ENCODE assay signal across 8 cellular contexts in the genomic region with DNA sequence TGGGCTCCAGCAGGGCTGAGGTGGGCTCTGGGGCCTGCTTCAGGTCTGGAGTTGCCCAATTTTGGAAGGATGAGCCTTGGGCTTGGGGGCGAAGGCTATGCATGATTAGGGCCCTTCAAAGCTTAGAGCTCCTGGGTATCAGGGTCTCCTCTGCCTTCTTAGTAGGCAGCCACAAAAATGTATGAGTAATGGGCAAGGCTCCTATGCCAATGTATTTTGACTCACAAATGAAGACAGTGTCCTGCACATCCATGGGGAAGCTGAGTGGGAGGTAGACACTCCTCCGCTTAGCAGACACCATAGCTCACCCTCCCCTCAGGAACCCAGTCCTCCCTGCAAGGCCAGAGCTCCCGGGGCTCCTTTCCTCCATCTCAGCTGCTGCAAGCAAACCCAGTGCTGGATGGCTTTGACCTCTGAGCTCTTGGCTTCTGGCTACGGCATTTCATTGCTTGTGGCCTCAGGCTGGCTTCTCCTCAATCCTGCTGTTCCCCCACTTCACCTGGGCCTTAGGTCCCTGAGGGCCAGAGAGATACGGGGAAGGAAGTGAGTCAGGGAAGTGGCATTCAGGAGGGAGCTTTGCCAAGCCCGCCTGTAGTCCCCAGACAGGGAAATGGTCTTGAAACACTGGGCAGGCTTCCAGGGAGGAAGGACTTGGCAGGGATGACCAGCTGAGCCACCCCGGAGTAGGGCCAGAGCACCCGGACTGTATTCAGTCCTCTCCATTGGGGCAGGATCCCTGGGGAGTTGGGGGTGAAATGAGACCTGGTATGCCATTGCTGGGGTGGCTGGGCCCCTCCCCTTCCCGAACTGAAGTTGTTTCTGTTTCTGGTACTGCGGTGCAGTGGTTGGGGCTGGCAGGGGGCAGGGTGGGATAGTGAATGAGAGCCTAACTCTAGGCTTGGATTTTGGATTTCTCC. TPM values are rescaled to one million over a fixed set of nuclear protein-coding genes. Genes with fewer than 3 reads are reported as not detected.
DNase-seq lines count a peak whose midpoint lies in the region; ATAC-seq, FAIRE-seq and TF ChIP-seq lines count a peak whose summit lies in the region.

No MANE protein-coding gene starts in this region.

- CTCF ChIA-PET in A549 (lab: Yijun Ruan, JAX), result interaction anchor here (0.6 to 48.0 kb wide), 14 partner anchors 12 to 311 kb away, joined by 3 to 2097 read pairs (median 4); a partner anchor contains a TSS

- in situ Hi-C loops in transverse colon (cut with MboI; ENCODE audit: low pct_ligation_motif_present in 1 of 4, low pct_unique_long_range_greater_than_20kb in 1 of 4, low sequenced_read_pairs in 3 of 4), result loop anchor here in 2 of 4 donors (10.0 kb wide), 2 partner anchors 56 to 84 kb away; no protein-coding TSS in a partner anchor

- intact Hi-C loops in transverse colon (cut with DNase I; ENCODE audit: low total_unique reads), result no loop called here

- TF ChIP-seq CTCF in A549 (IDR thresholded peaks at IDR 0.05), result no peak
- no peak for TF ChIP-seq CTCF in brain (conservative IDR thresholded peaks at IDR 0.05)
- TF ChIP-seq CTCF in transverse colon (IDR thresholded peaks at IDR 0.05), result no peak

- peak; percentile 99 for FAIRE-seq in A549 (lab: Jason Lieb, UNC)

- peaks cover 52% of the 10 kb centered on the region for H3K4me1 Mint-ChIP-seq in brain
- H3K4me1 Mint-ChIP-seq in stimulated activated effector memory CD8-positive, alpha-beta T cell treated with anti-CD3 and anti-CD28 coated beads, Interleukin-12 subunit alpha, Interleukin-12 subunit beta, amount 100 ng/mL, for 72 hours, result no peaks in the 10 kb centered on the region

- H3K4me2 ChIP-seq in A549, result peak overlapping the region; percentile 92

- peaks cover 40% of the 10 kb centered on the region for H3K27me3 Mint-ChIP-seq in brain

- H3K9me3 Mint-ChIP-seq in brain, result peaks cover 0 to 3% (median 0%) of the 10 kb centered on the region in 5 experiments
- H3K9me3 Mint-ChIP-seq in stimulated activated effector memory CD8-positive, alpha-beta T cell treated with anti-CD3 and anti-CD28 coated beads, Interleukin-12 subunit alpha, Interleukin-12 subunit beta, amount 100 ng/mL, for 72 hours, result no peaks in the 10 kb centered on the region

- no peaks in the 10 kb centered on the region for H3K9me3 ChIP-seq in A549
- H3K9me3 ChIP-seq in transverse colon, result no peaks in the 10 kb centered on the region

- POLR2A ChIA-PET in A549 (lab: Yijun Ruan, JAX), result interaction anchor here (0.7 to 8.0 kb wide), 24 partner anchors 8 to 306 kb away, joined by 3 to 237 read pairs (median 11); a partner anchor contains a TSS

- DNase-seq in A549 (ENCODE audit: low read depth in 1 of 2, low spot score in 1 of 2) (peak; percentile 96 to 100), HT1080 (ENCODE audit: low read depth) (peak; percentile 99), kidney tubule cell (ENCODE audit: low spot score) (peak; percentile 100), transverse colon (peak; percentile 95), cerebellar nuclear complex (lab: John Stamatoyannopoulos, UW) (no peak)
- no peak for DNase-seq in stimulated activated effector memory CD8-positive, alpha-beta T cell treated with anti-CD3 and anti-CD28 coated beads, Interleukin-12 subunit alpha, Interleukin-12 subunit beta, amount 100 ng/mL, for 72 hours (ENCODE audit: low spot score in 2 of 2)
- DNase-seq in activated CD4-positive, alpha-beta T cell treated with anti-CD3 and anti-CD28 coated beads, Interleukin-2, amount 50 U/mL, for 1 hour, result no peak

- H3K4me1 ChIP-seq in A549 (peaks cover 78% of the 10 kb centered on the region), transverse colon (peaks cover 19 to 78% (median 51%) of the 10 kb centered on the region in 4 donors)

- peak; percentile 77 to 80 for ATAC-seq in A549
- ATAC-seq in stimulated activated effector memory CD8-positive, alpha-beta T cell treated with anti-CD3 and anti-CD28 coated beads, Interleukin-12 subunit alpha, Interleukin-12 subunit beta, amount 100 ng/mL, for 72 hours, result no peak

- TF ChIP-seq EP300 in A549 (IDR thresholded peaks at IDR 0.05) (peak; percentile 85 to 95), transverse colon (IDR thresholded peaks at IDR 0.05; ENCODE audit: low read depth) (no peak)

- peak; percentile 32 to 55 for TF ChIP-seq RAD21 in A549 (conservative IDR thresholded peaks at IDR 0.05 in 1 of 2, IDR thresholded peaks at IDR 0.05 in 1 of 2)

- H3K36me3 Mint-ChIP-seq in brain, result no peaks in the 10 kb centered on the region
- no peaks in the 10 kb centered on the region for H3K36me3 Mint-ChIP-seq in stimulated activated effector memory CD8-positive, alpha-beta T cell treated with anti-CD3 and anti-CD28 coated beads, Interleukin-12 subunit alpha, Interleukin-12 subunit beta, amount 100 ng/mL, for 72 hours

- WGBS in A549 (ENCODE audit: missing lambda C conversion rate), result 0% methylated on average over 10 of the region's 10 CpGs
- 0 to 14% methylated on average over 3 to 10 of the region's 10 CpGs for WGBS in transverse colon (ENCODE audit: low coverage in 1 of 2), 2 donors

- H3K4me3 ChIP-seq in A549, result peak overlapping the region; percentile 92; the same call in 1 of the 3 replicates
- no peak overlapping the region for H3K4me3 ChIP-seq in transverse colon

- peaks cover 15% of the 10 kb centered on the region for H3K27me3 ChIP-seq in transverse colon

- H3K4me3 Mint-ChIP-seq in brain, result no peak overlapping the region
- no peak overlapping the region for H3K4me3 Mint-ChIP-seq in stimulated activated effector memory CD8-positive, alpha-beta T cell treated with anti-CD3 and anti-CD28 coated beads, Interleukin-12 subunit alpha, Interleukin-12 subunit beta, amount 100 ng/mL, for 72 hours

- peak overlapping the region; percentile 99 to 100 for H3K27ac ChIP-seq in A549
- H3K27ac ChIP-seq in transverse colon, result peak overlapping the region; percentile 79 to 92 (median 87)

- no peaks in the 10 kb centered on the region for H3K36me3 ChIP-seq in transverse colon

- TF ChIP-seq POLR2A in A549 (IDR thresholded peaks at IDR 0.05; ENCODE audit: low read length), result no peak; the same call in 1 of the 2 replicates
- no peak for TF ChIP-seq POLR2A in transverse colon (IDR thresholded peaks at IDR 0.05)

- peak overlapping the region in 4 of 5 experiments; percentile 77 to 85 (median 81) for H3K27ac Mint-ChIP-seq in brain
- H3K27ac Mint-ChIP-seq in stimulated activated effector memory CD8-positive, alpha-beta T cell treated with anti-CD3 and anti-CD28 coated beads, Interleukin-12 subunit alpha, Interleukin-12 subunit beta, amount 100 ng/mL, for 72 hours, result no peak overlapping the region

TF ChIP-seq in A549, 52 proteins besides CTCF, POLR2A, EP300 and RAD21 (continues in another document):
- TF ChIP-seq RFX5 (IDR thresholded peaks at IDR 0.05) (no peak), MYC (IDR thresholded peaks at IDR 0.05; ENCODE audit: borderline replicate concordance, low read length) (peak; percentile 28; the same call in 1 of the 2 replicates), SREBF2 (IDR thresholded peaks at IDR 0.05) (no peak), CBX8 (IDR thresholded peaks at IDR 0.05) (no peak), BHLHE40 (IDR thresholded peaks at IDR 0.05; ENCODE audit: low read depth, low read length) (0 out of 2 replicates have a peak, but pooled peaks have one; percentile 25), CHD2 (IDR thresholded peaks at IDR 0.05; ENCODE audit: low read length, partially characterized antibody) (no peak), RNF2 (IDR thresholded peaks at IDR 0.05; ENCODE audit: borderline replicate concordance, low read depth) (no peak), TFCP2L1 (CRISPR knock-in tag; IDR thresholded peaks at IDR 0.05) (no peak), ZSCAN20 (CRISPR knock-in tag; IDR thresholded peaks at IDR 0.05) (no peak), CBX2 (IDR thresholded peaks at IDR 0.05; ENCODE audit: borderline replicate concordance, low read depth) (no peak), MAFK (IDR thresholded peaks at IDR 0.05; ENCODE audit: partially characterized antibody) (no peak)
- TF ChIP-seq, protein P1, sequence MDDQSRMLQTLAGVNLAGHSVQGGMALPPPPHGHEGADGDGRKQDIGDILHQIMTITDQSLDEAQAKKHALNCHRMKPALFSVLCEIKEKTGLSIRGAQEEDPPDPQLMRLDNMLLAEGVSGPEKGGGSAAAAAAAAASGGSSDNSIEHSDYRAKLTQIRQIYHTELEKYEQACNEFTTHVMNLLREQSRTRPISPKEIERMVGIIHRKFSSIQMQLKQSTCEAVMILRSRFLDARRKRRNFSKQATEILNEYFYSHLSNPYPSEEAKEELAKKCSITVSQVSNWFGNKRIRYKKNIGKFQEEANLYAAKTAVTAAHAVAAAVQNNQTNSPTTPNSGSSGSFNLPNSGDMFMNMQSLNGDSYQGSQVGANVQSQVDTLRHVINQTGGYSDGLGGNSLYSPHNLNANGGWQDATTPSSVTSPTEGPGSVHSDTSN (IDR thresholded peaks at IDR 0.05), result peak; percentile 85
- TF ChIP-seq, protein P2, sequence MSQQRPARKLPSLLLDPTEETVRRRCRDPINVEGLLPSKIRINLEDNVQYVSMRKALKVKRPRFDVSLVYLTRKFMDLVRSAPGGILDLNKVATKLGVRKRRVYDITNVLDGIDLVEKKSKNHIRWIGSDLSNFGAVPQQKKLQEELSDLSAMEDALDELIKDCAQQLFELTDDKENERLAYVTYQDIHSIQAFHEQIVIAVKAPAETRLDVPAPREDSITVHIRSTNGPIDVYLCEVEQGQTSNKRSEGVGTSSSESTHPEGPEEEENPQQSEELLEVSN (IDR thresholded peaks at IDR 0.05; ENCODE audit: borderline replicate concordance, low read depth), result no peak; the same call in none of the 2 replicates

RNA-seq across cellular contexts. Expression of a gene that starts 4.4 kb away (rescaled TPM):
- polyA plus RNA-seq in A549 (2011; rRNA removed) (342 and 442 TPM in 2 replicates), A549 (2017; fragmentation: RNase III; extraction: RNeasy Plus Mini Kit Qiagen cat#74134 plus additional on column Dnase treatment) (225 to 288 TPM (median 248 TPM) in 3 replicates), brain (ENCODE audit: insufficient read depth, low read depth, low replicate concordance) (0.97 TPM)
- 157 and 189 TPM in 2 replicates for polyA plus RNA-seq in A549 (2012; cell fraction: cytosol; rRNA removed)
- polyA plus RNA-seq in A549 (2012; cell fraction: nucleus; rRNA removed), result 1,165 and 1,226 TPM in 2 replicates
- polyA minus RNA-seq in A549 (2011; rRNA and poly(A)+ RNA removed), result 586 and 639 TPM in 2 replicates
- total RNA-seq in HT1080 (2014; rRNA removed; shearing (Covaris generic)), result 6.4 and 9.1 TPM in 2 replicates
- polyA plus RNA-seq in HT1080 (2015; cell fraction: cytosol; rRNA removed), result 2.0 and 2.4 TPM in 2 replicates
- polyA plus RNA-seq in HT1080 (2015; cell fraction: nucleus; rRNA removed), result 19.5 and 22.3 TPM in 2 replicates
- 100 to 1,000 TPM; 297 to 655 (median 533) TPM for total RNA-seq in transverse colon

Comparison
In these comparisons a context has a peak if more than half of its experiments do, and no peak if none do; other contexts are left out.
1. DNase-seq: peak in A549 (2 of 2), HT1080 (single experiment), kidney tubule cell (single experiment) and transverse colon (single experiment); none in stimulated activated effector memory CD8-positive, alpha-beta T cell treated with anti-CD3 and anti-CD28 coated beads, Interleukin-12 subunit alpha, Interleukin-12 subunit beta, amount 100 ng/mL, for 72 hours (0 of 2), cerebellar nuclear complex (0 of 2) and activated CD4-positive, alpha-beta T cell treated with anti-CD3 and anti-CD28 coated beads, Interleukin-2, amount 50 U/mL, for 1 hour (single experiment).
2. RNA of a gene that starts 4.4 kb away (total RNA-seq): 297 to 655 TPM in transverse colon; 6.4 to 9.1 TPM in HT1080; every median in the first group is over 10 times any median in the second.